In genomic region chr10:124736491-124737136, GRCh38 we compare ENCODE assay signal across 8 cellular contexts. TPM values are rescaled to one million over a fixed set of nuclear protein-coding genes. Genes with fewer than 3 reads are reported as not detected.
DNase-seq lines count a peak whose midpoint lies in the region; ATAC-seq and TF ChIP-seq lines count a peak whose summit lies in the region.

No MANE protein-coding gene starts in this region.

- no peak for TF ChIP-seq POLR2A in right lobe of liver (IDR thresholded peaks at IDR 0.05)

- H3K27me3 ChIP-seq in right lobe of liver, result no peaks in the 10 kb centered on the region

- intact Hi-C loops in right lobe of liver (cut with DNase I), result loop anchor here in 1 of 2 donors (10.0 kb wide), 1 partner anchor 112 kb away; no protein-coding TSS in a partner anchor

- ATAC-seq in right lobe of liver (peak; percentile 83 to 86 (median 84)), HG02588 (IDR thresholded peaks at IDR 0.05; ENCODE audit: unreplicated experiment) (no peak)

- peak; percentile 75 for DNase-seq in NCI-H2196 treated with DMSO at 0.1 percent for 48 hours (lab: John Stamatoyannopoulos, UW; ENCODE audit: unreplicated experiment)
- DNase-seq in choroid plexus epithelial cell (ENCODE audit: low read depth), result peak; percentile 82
- DNase-seq in right lobe of liver, result peak; percentile 86 to 94 (median 91)
- no peak for DNase-seq in RKO (ENCODE audit: low spot score)
- DNase-seq in SKM-1 (lab: John Stamatoyannopoulos, UW; ENCODE audit: unreplicated experiment), result no peak
- DNase-seq in activated CD4-positive, alpha-beta T cell treated with anti-CD3 and anti-CD28 coated beads for 48 hours, result no peak

- no peaks in the 10 kb centered on the region for H3K36me3 ChIP-seq in right lobe of liver

- H3K27ac ChIP-seq in right lobe of liver (peak overlapping the region in 2 of 3 donors; percentile 32 to 52), temporal lobe (ENCODE audit: low read depth, low read length) (peak overlapping the region; percentile 96)

- H3K4me3 ChIP-seq in choroid plexus epithelial cell (ENCODE audit: low read depth, low read length) (no peak overlapping the region), right lobe of liver (no peak overlapping the region)

- peaks cover 0 to 55% (median 30%) of the 10 kb centered on the region in 4 donors for H3K4me1 ChIP-seq in right lobe of liver

- TF ChIP-seq CTCF in choroid plexus epithelial cell (conservative IDR thresholded peaks at IDR 0.05; ENCODE audit: low read depth, low read length) (no peak), right lobe of liver (IDR thresholded peaks at IDR 0.05) (peak in 1 of 4 donors; percentile 13)

- WGBS in right lobe of liver (ENCODE audit: insufficient coverage, low coverage, low lambda C conversion rate, missing lambda C conversion rate), result 19% methylated on average over 4 of the region's 11 CpGs

- no peaks in the 10 kb centered on the region for H3K9me3 ChIP-seq in right lobe of liver

RNA-seq across cellular contexts. Expression of gene FAM53B, which starts 7.6 kb away (rescaled TPM):
- total RNA-seq in right lobe of liver, result 10 to 100 TPM in 1 of 6 experiments, 1 to 10 TPM in 5; 4.4 to 10.8 (median 4.8) TPM
- total RNA-seq in temporal lobe, result 17.0 TPM

RNA-seq across cellular contexts. Expression of gene EEF1AKMT2, which starts 55.1 kb away (rescaled TPM):
- total RNA-seq in right lobe of liver (1 to 10 TPM; 5.3 to 7.9 (median 7.4) TPM), temporal lobe (36.9 TPM)

Comparison
In these comparisons a context has a peak if more than half of its experiments do, and no peak if none do; other contexts are left out.
1. DNase-seq: peak in NCI-H2196 treated with DMSO at 0.1 percent for 48 hours (single experiment), choroid plexus epithelial cell (single experiment) and right lobe of liver (3 of 3); none in RKO (single experiment), SKM-1 (single experiment) and activated CD4-positive, alpha-beta T cell treated with anti-CD3 and anti-CD28 coated beads for 48 hours (single experiment).